ENCODE assay signal across 1 cellular context in the genomic region with DNA sequence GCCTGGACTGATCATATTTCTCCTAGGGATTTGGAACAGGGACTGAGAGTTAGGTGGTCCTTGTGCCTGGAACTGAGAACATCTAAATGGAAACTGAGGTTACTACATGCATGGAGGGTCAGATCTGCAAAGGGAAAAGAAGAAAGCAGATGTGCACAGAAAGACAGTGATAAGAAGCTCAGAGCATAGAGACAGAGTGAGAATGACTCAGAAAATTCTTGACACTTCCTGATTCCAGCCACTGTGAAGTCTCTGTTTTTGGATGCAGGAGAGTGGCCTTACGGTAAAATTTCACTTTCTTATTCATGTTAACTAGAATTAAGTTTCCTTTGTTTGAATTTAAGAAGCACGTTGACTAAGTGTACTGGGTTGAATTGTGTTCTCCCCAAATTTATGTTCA.
TF ChIP-seq lines count a peak whose summit lies in the region.

No MANE protein-coding gene starts in this region.

TF ChIP-seq in GM23338, 12 proteins besides CTCF, POLR2A, EP300 and RAD21 (continued from another document):
- TF ChIP-seq ETS1 (IDR thresholded peaks at IDR 0.05) (no peak), EZH2 (IDR thresholded peaks at IDR 0.05; ENCODE audit: low read depth, unreplicated experiment) (no peak), JUNB (IDR thresholded peaks at IDR 0.05; ENCODE audit: unreplicated experiment) (no peak), ZNF331 (CRISPR knock-in tag; IDR thresholded peaks at IDR 0.05; ENCODE audit: low read depth) (no peak), POLR2AphosphoS5 (IDR thresholded peaks at IDR 0.05; ENCODE audit: low read depth) (no peak), ZNF462 (CRISPR knock-in tag; IDR thresholded peaks at IDR 0.05) (no peak), ZNF114 (CRISPR knock-in tag; IDR thresholded peaks at IDR 0.05) (no peak), STAT1 (IDR thresholded peaks at IDR 0.05; ENCODE audit: unreplicated experiment) (no peak)
- TF ChIP-seq, protein P1, sequence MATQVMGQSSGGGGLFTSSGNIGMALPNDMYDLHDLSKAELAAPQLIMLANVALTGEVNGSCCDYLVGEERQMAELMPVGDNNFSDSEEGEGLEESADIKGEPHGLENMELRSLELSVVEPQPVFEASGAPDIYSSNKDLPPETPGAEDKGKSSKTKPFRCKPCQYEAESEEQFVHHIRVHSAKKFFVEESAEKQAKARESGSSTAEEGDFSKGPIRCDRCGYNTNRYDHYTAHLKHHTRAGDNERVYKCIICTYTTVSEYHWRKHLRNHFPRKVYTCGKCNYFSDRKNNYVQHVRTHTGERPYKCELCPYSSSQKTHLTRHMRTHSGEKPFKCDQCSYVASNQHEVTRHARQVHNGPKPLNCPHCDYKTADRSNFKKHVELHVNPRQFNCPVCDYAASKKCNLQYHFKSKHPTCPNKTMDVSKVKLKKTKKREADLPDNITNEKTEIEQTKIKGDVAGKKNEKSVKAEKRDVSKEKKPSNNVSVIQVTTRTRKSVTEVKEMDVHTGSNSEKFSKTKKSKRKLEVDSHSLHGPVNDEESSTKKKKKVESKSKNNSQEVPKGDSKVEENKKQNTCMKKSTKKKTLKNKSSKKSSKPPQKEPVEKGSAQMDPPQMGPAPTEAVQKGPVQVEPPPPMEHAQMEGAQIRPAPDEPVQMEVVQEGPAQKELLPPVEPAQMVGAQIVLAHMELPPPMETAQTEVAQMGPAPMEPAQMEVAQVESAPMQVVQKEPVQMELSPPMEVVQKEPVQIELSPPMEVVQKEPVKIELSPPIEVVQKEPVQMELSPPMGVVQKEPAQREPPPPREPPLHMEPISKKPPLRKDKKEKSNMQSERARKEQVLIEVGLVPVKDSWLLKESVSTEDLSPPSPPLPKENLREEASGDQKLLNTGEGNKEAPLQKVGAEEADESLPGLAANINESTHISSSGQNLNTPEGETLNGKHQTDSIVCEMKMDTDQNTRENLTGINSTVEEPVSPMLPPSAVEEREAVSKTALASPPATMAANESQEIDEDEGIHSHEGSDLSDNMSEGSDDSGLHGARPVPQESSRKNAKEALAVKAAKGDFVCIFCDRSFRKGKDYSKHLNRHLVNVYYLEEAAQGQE (IDR thresholded peaks at IDR 0.05; ENCODE audit: unreplicated experiment) = no peak
TF ChIP-seq in GM23338: peak in this region for 0.
